Comparison of ENCODE assay signal across 17 cellular contexts in the genomic region with DNA sequence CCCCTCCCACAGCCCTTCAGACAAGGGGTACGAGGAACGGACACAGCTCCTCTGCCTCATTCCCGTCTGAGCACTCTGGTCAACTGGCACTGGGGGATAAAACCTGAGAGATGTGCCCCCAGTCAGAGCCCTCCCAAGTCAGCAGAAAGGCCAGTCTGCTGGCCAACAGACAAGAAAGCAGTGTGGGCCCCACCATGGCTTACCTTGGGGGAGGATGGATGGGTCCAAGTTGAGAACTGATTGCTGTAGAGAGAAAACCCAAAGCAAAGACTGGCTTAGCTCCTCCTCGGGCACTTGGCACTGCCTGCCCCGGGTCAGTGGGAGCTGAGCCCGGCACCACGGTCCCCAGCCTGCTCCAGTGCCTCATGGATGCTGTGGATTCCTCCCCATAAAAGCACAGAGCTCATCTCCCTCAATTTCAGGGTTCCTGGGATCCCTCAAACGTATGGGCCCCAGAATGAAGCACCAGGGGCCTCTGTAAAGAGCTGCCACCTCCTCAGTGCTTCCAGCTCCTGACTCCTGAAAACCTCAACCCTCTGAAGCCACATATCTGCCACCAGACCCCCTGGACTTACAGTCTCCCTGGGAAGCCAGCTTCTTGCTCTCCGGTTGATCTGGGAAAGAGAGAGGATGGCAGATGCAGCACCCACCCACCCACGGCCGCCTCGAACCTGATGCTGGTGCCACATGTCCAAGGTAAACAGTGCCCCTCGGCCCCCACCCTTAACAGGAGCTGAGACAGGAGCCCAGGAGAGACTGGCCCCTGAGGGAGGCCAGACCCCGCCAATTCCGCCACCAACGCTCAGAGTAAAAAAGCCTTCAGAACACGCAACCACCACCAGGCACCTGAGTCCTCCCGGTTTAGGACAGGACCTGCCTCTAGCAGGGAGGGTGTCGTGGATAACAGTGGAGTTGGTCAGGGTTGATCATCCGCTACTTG. TPM values are rescaled to one million over a fixed set of nuclear protein-coding genes. Genes with fewer than 3 reads are reported as not detected.
DNase-seq lines count a peak whose midpoint lies in the region; ATAC-seq, FAIRE-seq and TF ChIP-seq lines count a peak whose summit lies in the region.
"Had no signal": no experiment of that assay in that cellular context is flagged by ENCODE, and none has a peak within 500 bp of the region (broad histone marks: within the 10 kb centered on the region; RNA-seq: fewer than 3 reads in every experiment).

No MANE protein-coding gene starts in this region.

- POLR2A ChIA-PET in AG04450 (lab: Yijun Ruan, JAX) (no interaction called here), WTC11 (lab: Charles Lee) (no interaction called here)

- H3K36me3 Mint-ChIP-seq in WTC11 = peaks cover 62% of the 10 kb centered on the region

- H3K4me3 Mint-ChIP-seq in WTC11 = no peak overlapping the region

- H3K27me3 Mint-ChIP-seq in WTC11 (ENCODE audit: low read depth) = peaks cover 12% of the 10 kb centered on the region

- 90 to 93% methylated on average over 13 to 19 of the region's 20 CpGs for WGBS in mesodermal cell (ENCODE audit: insufficient coverage in 2 of 2), 2 experiments

- CTCF ChIA-PET in AG04450 (lab: Charles Lee) (no interaction called here), WTC11 (lab: Charles Lee) (interaction anchor here (1.3 to 1.4 kb wide), 2 partner anchors 9 to 160 kb away, joined by 3 to 4 read pairs; no protein-coding TSS in a partner anchor)

- TF ChIP-seq CTCF in AG04450 (IDR thresholded peaks at IDR 0.05; ENCODE audit: low read depth, low read length) (no peak), D721Med (IDR thresholded peaks at IDR 0.05; ENCODE audit: insufficient read depth, missing control alignments) (no peak), WTC11 (IDR thresholded peaks at IDR 0.05) (no peak)

- H3K9me3 Mint-ChIP-seq in WTC11 = peaks cover 6% of the 10 kb centered on the region

- H3K4me1 ChIP-seq in mesodermal cell (ENCODE audit: control insufficient read depth, insufficient read depth, low read length, poor library complexity, severe bottlenecking) = peaks cover 13% of the 10 kb centered on the region

- no peak for FAIRE-seq in D721Med (lab: Jason Lieb, UNC)

- ATAC-seq in WTC11 = no peak
- ATAC-seq: right cardiac atrium had no signal

- H3K27ac Mint-ChIP-seq in WTC11 = peak overlapping the region; percentile 53; the same call in 1 of the 2 replicates

- no peaks in the 10 kb centered on the region for H3K27me3 ChIP-seq in AG04450 (ENCODE audit: control insufficient read depth, insufficient read depth, low read length)
- H3K27me3 ChIP-seq: esophagus squamous epithelium had no signal

- H3K4me3 ChIP-seq in AG04450 (ENCODE audit: low read depth, low read length) (no peak overlapping the region), mesodermal cell (ENCODE audit: extremely low read depth, insufficient read depth, low read length, poor library complexity, severe bottlenecking) (no peak overlapping the region)
- H3K4me3 ChIP-seq: esophagus squamous epithelium had no signal

- H3K9me3 ChIP-seq in AG04450 (ENCODE audit: control insufficient read depth, insufficient read depth, low read length) (peaks cover 11% of the 10 kb centered on the region), mesodermal cell (ENCODE audit: control insufficient read depth, low read length) (peaks cover 7% of the 10 kb centered on the region)
- H3K9me3 ChIP-seq: esophagus squamous epithelium had no signal

- DNase-seq in AG04450 (ENCODE audit: low read depth, low spot score) (no peak), D721Med (ENCODE audit: insufficient read length, low spot score) (peak; percentile 11), WTC11 (ENCODE audit: low spot score) (no peak), GM03348 (ENCODE audit: low spot score) (no peak), ACHN (no peak), SW480 (ENCODE audit: low spot score) (no peak)
- no peak for DNase-seq in effector CD8-positive, alpha-beta T cell (lab: John Stamatoyannopoulos, UW)
- DNase-seq: activated naive CD4-positive, alpha-beta T cell; cortex of kidney; DMS53; esophagus squamous epithelium; head of caudate nucleus; KG1; mammary epithelial cell had no signal

- in situ Hi-C loops in ACHN (cut with HindIII; ENCODE audit: low pct_ligation_motif_present, low pct_unique_long_range_greater_than_20kb, low sequenced_read_pairs) = no loop called here

- H3K36me3 ChIP-seq in mesodermal cell (ENCODE audit: control insufficient read depth, insufficient read depth, low read length) = peaks cover 66% of the 10 kb centered on the region

- H3K27ac ChIP-seq in AG04450 (ENCODE audit: low read depth, low read length) (peak overlapping the region; percentile 21), mesodermal cell (ENCODE audit: low read depth, low read length, severe bottlenecking) (peak overlapping the region; percentile 5)

- H3K4me1 Mint-ChIP-seq in WTC11 = peaks cover 14% of the 10 kb centered on the region

TF ChIP-seq in WTC11, 78 proteins besides CTCF, POLR2A, EP300 and RAD21:
- TF ChIP-seq, protein P1, sequence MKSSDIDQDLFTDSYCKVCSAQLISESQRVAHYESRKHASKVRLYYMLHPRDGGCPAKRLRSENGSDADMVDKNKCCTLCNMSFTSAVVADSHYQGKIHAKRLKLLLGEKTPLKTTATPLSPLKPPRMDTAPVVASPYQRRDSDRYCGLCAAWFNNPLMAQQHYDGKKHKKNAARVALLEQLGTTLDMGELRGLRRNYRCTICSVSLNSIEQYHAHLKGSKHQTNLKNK (CRISPR knock-in tag; IDR thresholded peaks at IDR 0.05) = no peak
- TF ChIP-seq USF2 (CRISPR knock-in tag; IDR thresholded peaks at IDR 0.05) = no peak
- no peak for TF ChIP-seq IRF1 (CRISPR knock-in tag; IDR thresholded peaks at IDR 0.05)
- TF ChIP-seq, protein P2, sequence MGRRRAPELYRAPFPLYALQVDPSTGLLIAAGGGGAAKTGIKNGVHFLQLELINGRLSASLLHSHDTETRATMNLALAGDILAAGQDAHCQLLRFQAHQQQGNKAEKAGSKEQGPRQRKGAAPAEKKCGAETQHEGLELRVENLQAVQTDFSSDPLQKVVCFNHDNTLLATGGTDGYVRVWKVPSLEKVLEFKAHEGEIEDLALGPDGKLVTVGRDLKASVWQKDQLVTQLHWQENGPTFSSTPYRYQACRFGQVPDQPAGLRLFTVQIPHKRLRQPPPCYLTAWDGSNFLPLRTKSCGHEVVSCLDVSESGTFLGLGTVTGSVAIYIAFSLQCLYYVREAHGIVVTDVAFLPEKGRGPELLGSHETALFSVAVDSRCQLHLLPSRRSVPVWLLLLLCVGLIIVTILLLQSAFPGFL (CRISPR knock-in tag; IDR thresholded peaks at IDR 0.05; ENCODE audit: borderline replicate concordance) = no peak
- no peak for TF ChIP-seq ESRRA (CRISPR knock-in tag; IDR thresholded peaks at IDR 0.05; ENCODE audit: borderline replicate concordance)
- no peak for TF ChIP-seq GRHL2 (CRISPR knock-in tag; IDR thresholded peaks at IDR 0.05; ENCODE audit: insufficient replicate concordance, severe bottlenecking)
- no peak for TF ChIP-seq ZBTB43 (CRISPR knock-in tag; IDR thresholded peaks at IDR 0.05)

RNA-seq across cellular contexts. Expression of gene KHSRP, which starts 3.3 kb away (rescaled TPM):
- 57.0 and 66.7 TPM in 2 replicates for polyA plus RNA-seq in AG04450 (2011; rRNA removed)
- 93.2 and 100 TPM in 2 replicates for polyA minus RNA-seq in AG04450 (2011; rRNA and poly(A)+ RNA removed)
- 528 to 572 TPM (median 549 TPM) in 3 replicates for total RNA-seq in WTC11 (2021)
- polyA plus RNA-seq in mesodermal cell (2013, experiment 1 of 2) = 307 TPM
- 282 TPM for polyA plus RNA-seq in mesodermal cell (2013, experiment 2 of 2)

RNA-seq across cellular contexts. Expression of gene SLC25A41, which starts 12.2 kb away (rescaled TPM):
- not detected in 2 replicates for polyA plus RNA-seq in AG04450 (2011; rRNA removed)
- 0.14 TPM in 1 of 2 replicates, not detected in the other for polyA minus RNA-seq in AG04450 (2011; rRNA and poly(A)+ RNA removed)
- total RNA-seq in WTC11 (2021) = 0.18 to 0.35 TPM (median 0.21 TPM) in 3 replicates
- 0.33 TPM for polyA plus RNA-seq in mesodermal cell (2013, experiment 1 of 2)
- 0.25 TPM for polyA plus RNA-seq in mesodermal cell (2013, experiment 2 of 2)
- total RNA-seq: mammary epithelial cell had no signal

RNA-seq across cellular contexts. Expression of gene GTF2F1, which starts 28.4 kb away (rescaled TPM):
- polyA plus RNA-seq in AG04450 (2011; rRNA removed) = 33.7 and 43.7 TPM in 2 replicates
- 39.9 and 45.5 TPM in 2 replicates for polyA minus RNA-seq in AG04450 (2011; rRNA and poly(A)+ RNA removed)
- 61.5 to 62.9 TPM (median 62.4 TPM) in 3 replicates for total RNA-seq in WTC11 (2021)
- 60.0 TPM for polyA plus RNA-seq in mesodermal cell (2013, experiment 1 of 2)
- 57.4 TPM for polyA plus RNA-seq in mesodermal cell (2013, experiment 2 of 2)

RNA-seq across cellular contexts. Expression of gene SLC25A23, which starts 38.2 kb away (rescaled TPM):
- 8.0 and 13.9 TPM in 2 replicates for polyA plus RNA-seq in AG04450 (2011; rRNA removed)
- polyA minus RNA-seq in AG04450 (2011; rRNA and poly(A)+ RNA removed) = 10.3 and 14.4 TPM in 2 replicates
- total RNA-seq in WTC11 (2021) = 63.6 to 69.1 TPM (median 63.7 TPM) in 3 replicates
- 36.6 TPM for polyA plus RNA-seq in mesodermal cell (2013, experiment 1 of 2)
- polyA plus RNA-seq in mesodermal cell (2013, experiment 2 of 2) = 32.3 TPM

RNA-seq across cellular contexts. Expression of gene CRB3, which starts 42.7 kb away (rescaled TPM):
- not detected in 2 replicates for polyA plus RNA-seq in AG04450 (2011; rRNA removed)
- polyA minus RNA-seq in AG04450 (2011; rRNA and poly(A)+ RNA removed) = not detected in 2 replicates
- total RNA-seq in WTC11 (2021) = 29.9 to 36.5 TPM (median 32.2 TPM) in 3 replicates
- not detected for polyA plus RNA-seq in mesodermal cell (2013, experiment 1 of 2)
- 0.30 TPM for polyA plus RNA-seq in mesodermal cell (2013, experiment 2 of 2)
- total RNA-seq: right cardiac atrium had no signal
- polyA plus RNA-seq: BJ had no signal
